Comparison of ENCODE assay signal across 17 cellular contexts in the genomic region with DNA sequence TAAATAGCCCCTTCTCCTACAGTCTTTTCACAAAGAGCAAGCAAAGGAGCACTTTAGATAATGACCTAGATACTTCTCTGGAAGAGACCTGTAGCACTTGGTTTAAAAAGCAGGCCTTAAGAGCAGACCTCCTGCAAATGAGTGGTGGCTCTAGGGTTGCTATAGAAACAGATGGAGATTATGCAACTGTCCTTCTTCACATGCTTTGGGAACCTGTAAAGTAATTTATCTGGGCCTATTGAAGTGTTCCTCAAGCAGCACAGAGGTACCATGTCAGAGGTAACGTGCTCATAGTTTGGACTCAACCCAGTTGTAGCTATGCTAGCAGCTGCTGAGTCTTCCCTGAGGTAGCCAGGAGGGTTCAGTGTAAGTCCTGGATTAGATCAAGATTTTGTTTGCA.
"Had no signal": no experiment of that assay in that cellular context is flagged by ENCODE, and none has a peak within 500 bp of the region (broad histone marks: within the 10 kb centered on the region; RNA-seq: fewer than 3 reads in every experiment).

No MANE protein-coding gene starts in this region.

- H3K4me1 ChIP-seq: foreskin keratinocyte, prostate gland, right lobe of liver had no signal

- DNase-seq: activated B cell treated with CpG ODN at 0.5 μM for 24 hours; activated CD4-positive, alpha-beta T cell treated with anti-CD3 and anti-CD28 coated beads for 48 hours; activated CD8-positive, alpha-beta T cell treated with anti-CD3 and anti-CD28 coated beads for 36 hours; activated gamma-delta T cell; activated T-cell treated with anti-CD3 and anti-CD28 coated beads, Interleukin-2, amount 50 U/mL, for 48 hours; amniotic stem cell; body of pancreas; central memory CD4-positive, alpha-beta T cell; cortex of kidney; effector CD8-positive, alpha-beta T cell; foreskin keratinocyte; glutamatergic neuron; right lobe of liver had no signal

- H3K27me3 ChIP-seq: body of pancreas, right lobe of liver had no signal

- H3K4me3 ChIP-seq: body of pancreas, prostate gland, right lobe of liver had no signal

- H3K36me3 Mint-ChIP-seq: activated naive CD4-positive, alpha-beta T cell treated with anti-CD3 and anti-CD28 coated beads, Interleukin-2, amount 50 U/mL, for 72 hours; natural killer cell treated with Interleukin-12 subunit alpha and Interleukin-12 subunit beta and Interleukin-15 and Interleukin-18, amount 100 ng/mL, for 72 hours had no signal

- H3K27ac Mint-ChIP-seq: activated B cell treated with CpG ODN at 0.5 μM for 24 hours; activated CD8-positive, alpha-beta T cell treated with anti-CD3 and anti-CD28 coated beads for 36 hours; activated naive CD4-positive, alpha-beta T cell treated with anti-CD3 and anti-CD28 coated beads, Interleukin-2, amount 50 U/mL, for 72 hours; natural killer cell treated with Interleukin-12 subunit alpha and Interleukin-12 subunit beta and Interleukin-15 and Interleukin-18, amount 100 ng/mL, for 72 hours; stimulated activated naive CD8-positive, alpha-beta T cell treated with anti-CD3 and anti-CD28 coated beads, Interleukin-15, Interleukin-2, amounts not matched to agents 100 ng/mL and 50 ng/mL, for 24 hours had no signal

- H3K4me3 Mint-ChIP-seq: activated B cell treated with CpG ODN at 0.5 μM for 24 hours; activated CD8-positive, alpha-beta T cell treated with anti-CD3 and anti-CD28 coated beads for 36 hours; natural killer cell treated with Interleukin-12 subunit alpha and Interleukin-12 subunit beta and Interleukin-15 and Interleukin-18, amount 100 ng/mL, for 72 hours; stimulated activated naive CD8-positive, alpha-beta T cell treated with anti-CD3 and anti-CD28 coated beads, Interleukin-15, Interleukin-2, amounts not matched to agents 100 ng/mL and 50 ng/mL, for 24 hours had no signal

- H3K27ac ChIP-seq: body of pancreas, foreskin keratinocyte, prostate gland, right lobe of liver had no signal

- H3K36me3 ChIP-seq: prostate gland, right lobe of liver had no signal

- H3K9me3 Mint-ChIP-seq: activated B cell treated with CpG ODN at 0.5 μM for 24 hours; activated CD8-positive, alpha-beta T cell treated with anti-CD3 and anti-CD28 coated beads for 36 hours; activated naive CD4-positive, alpha-beta T cell treated with anti-CD3 and anti-CD28 coated beads, Interleukin-2, amount 50 U/mL, for 72 hours; natural killer cell treated with Interleukin-12 subunit alpha and Interleukin-12 subunit beta and Interleukin-15 and Interleukin-18, amount 100 ng/mL, for 72 hours; stimulated activated naive CD8-positive, alpha-beta T cell treated with anti-CD3 and anti-CD28 coated beads, Interleukin-15, Interleukin-2, amounts not matched to agents 100 ng/mL and 50 ng/mL, for 24 hours had no signal

- H3K4me1 Mint-ChIP-seq: activated B cell treated with CpG ODN at 0.5 μM for 24 hours had no signal

- H3K9me3 ChIP-seq: body of pancreas, prostate gland, right lobe of liver had no signal

- ATAC-seq: activated CD8-positive, alpha-beta T cell treated with anti-CD3 and anti-CD28 coated beads for 36 hours; activated naive CD4-positive, alpha-beta T cell treated with anti-CD3 and anti-CD28 coated beads, Interleukin-2, amount 50 U/mL, for 72 hours; body of pancreas; foreskin keratinocyte; natural killer cell treated with Interleukin-12 subunit alpha and Interleukin-12 subunit beta and Interleukin-15 and Interleukin-18, amount 100 ng/mL, for 72 hours; right lobe of liver had no signal
